ENCODE assay signal across 20 cellular contexts in genomic region chr9:130217838-130218237, GRCh38. TPM values are rescaled to one million over a fixed set of nuclear protein-coding genes. Genes with fewer than 3 reads are reported as not detected.
DNase-seq lines count a peak whose midpoint lies in the region; ATAC-seq, FAIRE-seq and TF ChIP-seq lines count a peak whose summit lies in the region.
"Had no signal": no experiment of that assay in that cellular context is flagged by ENCODE, and none has a peak within 500 bp of the region (broad histone marks: within the 10 kb centered on the region; RNA-seq: fewer than 3 reads in every experiment).

No MANE protein-coding gene starts in this region.

- H3K9me3 ChIP-seq in esophagus muscularis mucosa (no peaks in the 10 kb centered on the region), sigmoid colon (no peaks in the 10 kb centered on the region)
- H3K9me3 ChIP-seq: A549 had no signal

- H3K4me1 ChIP-seq in esophagus muscularis mucosa = peaks cover 5 to 72% (median 63%) of the 10 kb centered on the region in 4 donors
- H3K4me1 ChIP-seq in sigmoid colon = peaks cover 0 to 68% (median 58%) of the 10 kb centered on the region in 4 donors
- H3K4me1 ChIP-seq: A549 had no signal

- FAIRE-seq in bronchial epithelial cell (lab: Jason Lieb, UNC) = peak; percentile 75
- FAIRE-seq: A549, D721Med, G401.6, GM12891, GM19239, H54 had no signal

- H3K27ac ChIP-seq in esophagus muscularis mucosa (replicated peaks in 1 of 4) = peak overlapping the region; percentile 62 to 96 (median 72)
- H3K27ac ChIP-seq in sigmoid colon = peak overlapping the region in 3 of 4 donors; percentile 75 to 99 (median 78)
- H3K27ac ChIP-seq: A549, HL-60 had no signal

- DNase-seq in bronchial epithelial cell (ENCODE audit: low read depth) = no peak
- DNase-seq in esophagus muscularis mucosa (ENCODE audit: extremely low spot score) = no peak
- DNase-seq in sigmoid colon = no peak
- DNase-seq in activated T-cell treated with anti-CD3 and anti-CD28 coated beads, Interleukin-2, amount 50 U/mL, for 1 hour = no peak
- DNase-seq in NCI-H1930 (lab: John Stamatoyannopoulos, UW) = no peak
- DNase-seq: COR-L47, DMS153, DMS79 treated with DMSO at 0.1 percent for 48 hours, EL had no signal

- intact Hi-C loops in esophagus muscularis mucosa (cut with DNase I) = loop anchor here (5.0 kb wide), 1 partner anchor 46 kb away; the partner anchor contains the start of gene NCS1
- intact Hi-C loops in sigmoid colon (cut with DNase I) = no loop called here

- no peaks in the 10 kb centered on the region for H3K27me3 ChIP-seq in bronchial epithelial cell (ENCODE audit: control insufficient read depth, insufficient read depth, low read length)
- no peaks in the 10 kb centered on the region for H3K27me3 ChIP-seq in esophagus muscularis mucosa
- no peaks in the 10 kb centered on the region for H3K27me3 ChIP-seq in sigmoid colon

- 74% methylated on average over 9 of the region's 10 CpGs for WGBS in esophagus muscularis mucosa
- 92 to 94% methylated on average over 10 of the region's 10 CpGs for WGBS in sigmoid colon, 2 donors

- H3K36me3 ChIP-seq in bronchial epithelial cell (ENCODE audit: control insufficient read depth, insufficient read depth, low read length) (peaks cover 11% of the 10 kb centered on the region), esophagus muscularis mucosa (peaks cover 0 to 17% (median 12%) of the 10 kb centered on the region in 4 donors), sigmoid colon (peaks cover 0 to 18% (median 9%) of the 10 kb centered on the region in 4 donors)

- TF ChIP-seq EP300 in esophagus muscularis mucosa (IDR thresholded peaks at IDR 0.05) (no peak), sigmoid colon (IDR thresholded peaks at IDR 0.05) (no peak)

- TF ChIP-seq POLR2A in esophagus muscularis mucosa (IDR thresholded peaks at IDR 0.05; ENCODE audit: low read depth) = no peak
- no peak for TF ChIP-seq POLR2A in sigmoid colon (IDR thresholded peaks at IDR 0.05)

- no peak for ATAC-seq in GM21381 (IDR thresholded peaks at IDR 0.05; ENCODE audit: unreplicated experiment)
- ATAC-seq: A549; CD8-positive, alpha-beta T cell had no signal

- TF ChIP-seq CTCF in bronchial epithelial cell (IDR thresholded peaks at IDR 0.05; ENCODE audit: insufficient read depth, low read length, severe bottlenecking) (no peak), esophagus muscularis mucosa (IDR thresholded peaks at IDR 0.05) (no peak), sigmoid colon (IDR thresholded peaks at IDR 0.05) (no peak)

- H3K4me3 ChIP-seq in bronchial epithelial cell (ENCODE audit: low read depth, low read length) (no peak overlapping the region), esophagus muscularis mucosa (no peak overlapping the region), sigmoid colon (no peak overlapping the region)
- H3K4me3 ChIP-seq: A549 had no signal

RNA-seq across cellular contexts. Expression of gene NCS1, which starts 45.6 kb away (rescaled TPM):
- total RNA-seq in bronchial epithelial cell (22.9 and 26.6 TPM in 2 replicates), esophagus muscularis mucosa (100 to 1,000 TPM; 100 to 206 (median 122) TPM), sigmoid colon (100 to 1,000 TPM in 1 of 4 donors, 10 to 100 TPM in 3; 78.5 to 133 (median 96.9) TPM)
- 1 to 10 TPM in 2 of 3 donors, under 1 TPM in 1; 0.69 to 8.9 (median 4.2) TPM for polyA plus RNA-seq in sigmoid colon
- polyA plus RNA-seq: CD14-positive monocyte had no signal

RNA-seq across cellular contexts. Expression of gene HMCN2, which starts 47.7 kb away (rescaled TPM):
- under 0.01 TPM in 2 replicates for total RNA-seq in bronchial epithelial cell
- 10 to 100 TPM in 3 of 4 donors, 1 to 10 TPM in 1; 9.1 to 38.6 (median 12.5) TPM for total RNA-seq in esophagus muscularis mucosa
- total RNA-seq in sigmoid colon = 100 to 1,000 TPM in 1 of 4 donors, 10 to 100 TPM in 2, 1 to 10 TPM in 1; 8.2 to 106 (median 35.7) TPM
- polyA plus RNA-seq in sigmoid colon = 10 to 100 TPM in 1 of 3 donors, 1 to 10 TPM in 2; 3.6 to 44.0 (median 6.0) TPM
- total RNA-seq: CD8-positive, alpha-beta T cell had no signal
- polyA plus RNA-seq: BJ, CD14-positive monocyte had no signal
